In genomic region chr13:31051999-31052398, GRCh38 we compare ENCODE assay signal across 13 cellular contexts.
DNase-seq lines count a peak whose midpoint lies in the region; ATAC-seq and TF ChIP-seq lines count a peak whose summit lies in the region.
"Had no signal": no experiment of that assay in that cellular context is flagged by ENCODE, and none has a peak within 500 bp of the region (broad histone marks: within the 10 kb centered on the region; RNA-seq: fewer than 3 reads in every experiment).

No MANE protein-coding gene starts in this region.

- CTCF ChIA-PET in A673 (lab: Charles Lee) = no interaction called here

- no peak overlapping the region for H3K4me2 ChIP-seq in H9 (ENCODE audit: insufficient read depth, insufficient read length, low read length)

- no peak overlapping the region for H3K23ac ChIP-seq in H9 (ENCODE audit: insufficient read length, low read depth, low read length)

- H3K14ac ChIP-seq in H9 (ENCODE audit: insufficient read depth, low read length) = no peak overlapping the region

- H3K27ac ChIP-seq in A673 (ENCODE audit: low read depth, low read length, poor library complexity, severe bottlenecking) (no peak overlapping the region), H9 (ENCODE audit: insufficient read length, low read depth, low read length) (no peak overlapping the region)

- DNase-seq in A673 (ENCODE audit: low spot score) = peak; percentile 19
- DNase-seq in H9 = peak; percentile 67
- peak; percentile 4 to 15 for DNase-seq in SW 1271 (lab: John Stamatoyannopoulos, UW)
- DNase-seq in epithelial cell of proximal tubule (ENCODE audit: low read depth) = no peak
- DNase-seq in NCI-H146 (lab: John Stamatoyannopoulos, UW) = no peak
- no peak for DNase-seq in NCI-H1105 (lab: John Stamatoyannopoulos, UW)
- no peak for DNase-seq in activated T-helper 1 cell treated with anti-CD3 and anti-CD28 coated beads, Interleukin-12 subunit alpha, Interleukin-12 subunit beta, Interleukin-2, Interleukin-4 antibody, amounts not matched to agents 30 ng/mL and 10 ng/mL and 1 ng/mL, durations not matched to agents 14 hours and 24 hours and 36 hours (ENCODE audit: low spot score)
- DNase-seq in T-helper 17 cell = no peak
- DNase-seq: activated naive CD4-positive, alpha-beta T cell treated with anti-CD3 and anti-CD28 coated beads, Interleukin-2, amount 10 ng/mL, durations not matched to agents 7 days and 5 days; AML-193; effector memory CD4-positive, alpha-beta T cell; NCI-H1694 treated with DMSO at 0.1 percent for 48 hours; T-helper 1 cell had no signal

- H3K36me3 Mint-ChIP-seq in H9 (ENCODE audit: insufficient read depth in 1 of 3, low read depth in 3 of 3) = no peaks in the 10 kb centered on the region
- no peaks in the 10 kb centered on the region for H3K36me3 Mint-ChIP-seq in activated T-helper 1 cell treated with anti-CD3 and anti-CD28 coated beads, Interleukin-12 subunit alpha, Interleukin-12 subunit beta, Interleukin-2, Interleukin-4 antibody, amounts not matched to agents 30 ng/mL and 10 ng/mL and 1 ng/mL, durations not matched to agents 14 hours and 24 hours and 36 hours (ENCODE audit: low read depth)
- no peaks in the 10 kb centered on the region for H3K36me3 Mint-ChIP-seq in T-helper 17 cell (ENCODE audit: low read depth)
- H3K36me3 Mint-ChIP-seq: activated naive CD4-positive, alpha-beta T cell treated with anti-CD3 and anti-CD28 coated beads, Interleukin-2, amount 10 ng/mL, durations not matched to agents 7 days and 5 days had no signal

- peak; percentile 31; the same call in 1 of the 2 replicates for TF ChIP-seq CTCF in A673 (conservative IDR thresholded peaks at IDR 0.05; ENCODE audit: low read depth, low read length)
- peak; percentile 57; the same call in 2 of the 3 replicates for TF ChIP-seq CTCF in H9 (conservative IDR thresholded peaks at IDR 0.05)
- TF ChIP-seq CTCF in epithelial cell of proximal tubule (conservative IDR thresholded peaks at IDR 0.05; ENCODE audit: low read depth, low read length) = peak; percentile 14

- H2BK15ac ChIP-seq in H9 (ENCODE audit: low read depth, low read length) = no peak overlapping the region

- no peaks in the 10 kb centered on the region for H3K79me2 ChIP-seq in H9 (ENCODE audit: insufficient read depth, low read length)

- H2BK12ac ChIP-seq in H9 (ENCODE audit: insufficient read length, low read depth, low read length) = no peak overlapping the region

- no peak overlapping the region for H4K8ac ChIP-seq in H9 (replicated peaks; ENCODE audit: insufficient read length, low read depth, low read length)

- no peak overlapping the region for H3K18ac ChIP-seq in H9 (ENCODE audit: insufficient read length, low read depth, low read length)

- no peak for ATAC-seq in T-helper 17 cell

- H3K27ac Mint-ChIP-seq in H9 (no peak overlapping the region), T-helper 17 cell (no peak overlapping the region)
- H3K27ac Mint-ChIP-seq in activated T-helper 1 cell treated with anti-CD3 and anti-CD28 coated beads, Interleukin-12 subunit alpha, Interleukin-12 subunit beta, Interleukin-2, Interleukin-4 antibody, amounts not matched to agents 30 ng/mL and 10 ng/mL and 1 ng/mL, durations not matched to agents 14 hours and 24 hours and 36 hours = no peak overlapping the region

- H3K4me1 ChIP-seq in A673 (ENCODE audit: insufficient read depth, low read length, poor library complexity, severe bottlenecking) = peaks cover 9% of the 10 kb centered on the region
- H3K4me1 ChIP-seq in H9 (ENCODE audit: insufficient read depth, low read length) = no peaks in the 10 kb centered on the region

- H4K91ac ChIP-seq in H9 (ENCODE audit: insufficient read length, low read depth, low read length) = no peak overlapping the region

- H3K4me3 ChIP-seq in A673 (ENCODE audit: low read depth, low read length, poor library complexity, severe bottlenecking) (no peak overlapping the region), epithelial cell of proximal tubule (ENCODE audit: low read depth, low read length) (no peak overlapping the region)

- H3K9me3 ChIP-seq in A673 (ENCODE audit: low read depth, low read length, poor library complexity, severe bottlenecking) (no peaks in the 10 kb centered on the region), H9 (ENCODE audit: control insufficient read depth, low read depth, low read length) (no peaks in the 10 kb centered on the region), T-helper 17 cell (ENCODE audit: control insufficient read depth, low read length, poor library complexity, severe bottlenecking) (no peaks in the 10 kb centered on the region)

- POLR2A ChIA-PET in A673 (lab: Charles Lee; ENCODE audit: low non-redundant PET) = no interaction called here

- no peak overlapping the region for H3T11ph ChIP-seq in H9 (ENCODE audit: low read length)

- no peaks in the 10 kb centered on the region for H3K36me3 ChIP-seq in A673 (ENCODE audit: insufficient read depth, low read length, poor library complexity, severe bottlenecking)

- BruUV-seq in A673 (replicated peaks; lab: Mats Ljungman, UMichigan) = no TSS peak

- H3K27me3 ChIP-seq in A673 (replicated peaks; ENCODE audit: insufficient read depth, low read depth, low read length, poor library complexity) = no peaks in the 10 kb centered on the region
- H3K27me3 ChIP-seq in H9 (ENCODE audit: insufficient read depth, low read length) = no peaks in the 10 kb centered on the region

- no peak overlapping the region for H2AFZ ChIP-seq in H9 (ENCODE audit: low read length)

- no peak overlapping the region for H4K5ac ChIP-seq in H9 (ENCODE audit: insufficient read length, low read depth, low read length)

- WGBS in H9 (ENCODE audit: extremely low coverage, insufficient read length, low lambda C conversion rate) = no CpG with 5 or more reads among the region's 8 CpGs

- H3K4me3 Mint-ChIP-seq in H9 (no peak overlapping the region), T-helper 17 cell (no peak overlapping the region)
- no peak overlapping the region for H3K4me3 Mint-ChIP-seq in activated T-helper 1 cell treated with anti-CD3 and anti-CD28 coated beads, Interleukin-12 subunit alpha, Interleukin-12 subunit beta, Interleukin-2, Interleukin-4 antibody, amounts not matched to agents 30 ng/mL and 10 ng/mL and 1 ng/mL, durations not matched to agents 14 hours and 24 hours and 36 hours
- H3K4me3 Mint-ChIP-seq: activated naive CD4-positive, alpha-beta T cell treated with anti-CD3 and anti-CD28 coated beads, Interleukin-2, amount 10 ng/mL, durations not matched to agents 7 days and 5 days had no signal

- H3K79me1 ChIP-seq in H9 (ENCODE audit: insufficient read depth, low read depth, low read length, poor library complexity, severe bottlenecking) = no peaks in the 10 kb centered on the region

- H3K56ac ChIP-seq in H9 (ENCODE audit: insufficient read length, low read depth, low read length) = no peak overlapping the region

- no peak overlapping the region for H3K9ac ChIP-seq in H9 (ENCODE audit: extremely low read depth, insufficient read length, low read length)

- no peak overlapping the region for H2BK5ac ChIP-seq in H9 (ENCODE audit: insufficient read length, low read length)

- intact Hi-C loops in A673 (cut with micrococcal nuclease; ENCODE audit: unreplicated experiment) = no loop called here
- intact Hi-C loops in activated T-helper 1 cell treated with anti-CD3 and anti-CD28 coated beads, Interleukin-12 subunit alpha, Interleukin-12 subunit beta, Interleukin-2, Interleukin-4 antibody, amounts not matched to agents 30 ng/mL and 10 ng/mL and 1 ng/mL, durations not matched to agents 14 hours and 24 hours and 36 hours (cut with micrococcal nuclease) = no loop called here

- H2AK5ac ChIP-seq in H9 (ENCODE audit: insufficient read length, low read length) = no peak overlapping the region

- no peak overlapping the region for H2BK20ac ChIP-seq in H9 (ENCODE audit: low read depth, low read length, poor library complexity, severe bottlenecking)

- no peaks in the 10 kb centered on the region for H3K9me3 Mint-ChIP-seq in H9
- H3K9me3 Mint-ChIP-seq in activated T-helper 1 cell treated with anti-CD3 and anti-CD28 coated beads, Interleukin-12 subunit alpha, Interleukin-12 subunit beta, Interleukin-2, Interleukin-4 antibody, amounts not matched to agents 30 ng/mL and 10 ng/mL and 1 ng/mL, durations not matched to agents 14 hours and 24 hours and 36 hours = no peaks in the 10 kb centered on the region
- H3K9me3 Mint-ChIP-seq: activated naive CD4-positive, alpha-beta T cell treated with anti-CD3 and anti-CD28 coated beads, Interleukin-2, amount 10 ng/mL, durations not matched to agents 7 days and 5 days had no signal

- H2BK120ac ChIP-seq in H9 (ENCODE audit: low read depth, low read length, poor library complexity, severe bottlenecking) = no peak overlapping the region

- H3K27me3 Mint-ChIP-seq in H9 (ENCODE audit: low read depth) (peaks cover 1% of the 10 kb centered on the region; the same call in 1 of the 2 replicates), T-helper 17 cell (peaks cover 25% of the 10 kb centered on the region)
- peaks cover 2% of the 10 kb centered on the region for H3K27me3 Mint-ChIP-seq in activated T-helper 1 cell treated with anti-CD3 and anti-CD28 coated beads, Interleukin-12 subunit alpha, Interleukin-12 subunit beta, Interleukin-2, Interleukin-4 antibody, amounts not matched to agents 30 ng/mL and 10 ng/mL and 1 ng/mL, durations not matched to agents 14 hours and 24 hours and 36 hours (ENCODE audit: insufficient read depth)

- H3K4ac ChIP-seq in H9 (ENCODE audit: low read depth, low read length) = no peak overlapping the region

- H3K4me1 Mint-ChIP-seq in H9 (peaks cover 9 to 10% of the 10 kb centered on the region in 2 experiments), T-helper 17 cell (peaks cover 12% of the 10 kb centered on the region)
- peaks cover 14% of the 10 kb centered on the region for H3K4me1 Mint-ChIP-seq in activated T-helper 1 cell treated with anti-CD3 and anti-CD28 coated beads, Interleukin-12 subunit alpha, Interleukin-12 subunit beta, Interleukin-2, Interleukin-4 antibody, amounts not matched to agents 30 ng/mL and 10 ng/mL and 1 ng/mL, durations not matched to agents 14 hours and 24 hours and 36 hours (ENCODE audit: low read depth)

- H4K20me1 ChIP-seq in H9 (ENCODE audit: control insufficient read depth, insufficient read depth, insufficient read length) = no peaks in the 10 kb centered on the region

- H3K23me2 ChIP-seq in H9 (ENCODE audit: insufficient read length, low read depth, low read length, poor library complexity, severe bottlenecking) = no peaks in the 10 kb centered on the region

Comparison
In these comparisons a context has a peak if more than half of its experiments do, and no peak if none do; other contexts are left out.
1. DNase-seq: peak in A673 (single experiment), H9 (single experiment) and SW 1271 (2 of 2); none in epithelial cell of proximal tubule (single experiment), NCI-H146 (single experiment), NCI-H1105 (single experiment), activated T-helper 1 cell treated with anti-CD3 and anti-CD28 coated beads, Interleukin-12 subunit alpha, Interleukin-12 subunit beta, Interleukin-2, Interleukin-4 antibody, amounts not matched to agents 30 ng/mL and 10 ng/mL and 1 ng/mL, durations not matched to agents 14 hours and 24 hours and 36 hours (single experiment) and T-helper 17 cell (0 of 3).
2. Peak in every context shown above with its lines, with median percentiles within 50 percentile points of each other: CTCF ChIP-seq.